9 cellular contexts compared by ENCODE assay signal in the genomic region with DNA sequence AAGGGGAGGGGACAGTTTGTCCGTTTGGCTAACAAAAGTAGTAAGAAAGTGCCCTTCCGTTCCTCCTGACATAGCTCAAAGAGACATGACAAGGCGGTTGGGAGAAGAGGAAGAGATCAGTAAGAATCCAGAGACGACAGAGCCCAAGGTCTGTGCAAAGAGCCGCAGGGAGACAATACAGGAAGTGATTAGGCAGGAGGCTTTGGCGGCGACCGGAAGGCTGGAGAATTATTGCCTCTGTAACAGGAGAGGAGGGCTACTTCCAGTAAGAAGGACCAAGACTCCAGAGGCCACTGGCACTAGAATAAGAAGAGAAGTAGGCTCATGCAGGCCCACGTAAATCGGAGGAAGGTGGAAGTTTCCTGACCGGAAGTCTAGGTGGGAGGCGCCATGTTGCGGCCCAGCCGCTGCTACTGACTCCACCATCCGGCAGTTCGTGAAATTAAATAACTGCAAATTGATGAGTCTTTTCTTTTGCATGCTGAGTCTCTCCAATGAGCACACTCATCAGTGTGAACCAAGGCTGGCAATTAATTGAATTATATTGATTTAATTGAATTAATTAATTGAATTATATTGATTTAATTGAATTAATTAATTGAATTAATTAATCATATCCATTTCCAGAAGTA.
A peak's percentile ranks its signal among the peaks of the same experiment; 100 is the strongest.
DNase-seq lines count a peak whose midpoint lies in the region; ATAC-seq, FAIRE-seq and TF ChIP-seq lines count a peak whose summit lies in the region.
"Had no signal": no experiment of that assay in that cellular context is flagged by ENCODE, and none has a peak within 500 bp of the region (broad histone marks: within the 10 kb centered on the region; RNA-seq: fewer than 3 reads in every experiment).

No MANE protein-coding gene starts in this region.

- no peak overlapping the region for H3K4me2 ChIP-seq in parathyroid adenoma (ENCODE audit: low read length)

- ATAC-seq in central memory CD8-positive, alpha-beta T cell (replicated peaks; ENCODE audit: extremely low read depth, poor library complexity, severe bottlenecking) = no peak
- ATAC-seq in GM21526 (IDR thresholded peaks at IDR 0.05; ENCODE audit: low FRiP score, unreplicated experiment) = no peak

- peaks cover 6% of the 10 kb centered on the region for H3K4me1 Mint-ChIP-seq in central memory CD8-positive, alpha-beta T cell

- H3K27me3 ChIP-seq in parathyroid adenoma (ENCODE audit: control insufficient read depth, insufficient read depth, low read length) = no peaks in the 10 kb centered on the region

- no peaks in the 10 kb centered on the region for H3K9me3 Mint-ChIP-seq in central memory CD8-positive, alpha-beta T cell

- H3K27ac ChIP-seq in parathyroid adenoma = peak overlapping the region; percentile 4

- no peaks in the 10 kb centered on the region for H3K9me3 ChIP-seq in parathyroid adenoma (ENCODE audit: control insufficient read depth, low read length)

- no peak overlapping the region for H3K4me3 ChIP-seq in parathyroid adenoma (ENCODE audit: low read depth, low read length)

- peaks cover 7% of the 10 kb centered on the region for H3K27me3 Mint-ChIP-seq in central memory CD8-positive, alpha-beta T cell

- H3K4me1 ChIP-seq in parathyroid adenoma = no peaks in the 10 kb centered on the region

- no peak overlapping the region for H2AFZ ChIP-seq in parathyroid adenoma

- TF ChIP-seq CTCF in parathyroid adenoma (IDR thresholded peaks at IDR 0.05) = no peak
- TF ChIP-seq CTCF in D721Med (IDR thresholded peaks at IDR 0.05; ENCODE audit: insufficient read depth, missing control alignments) = no peak

- no peak overlapping the region for H3K27ac Mint-ChIP-seq in central memory CD8-positive, alpha-beta T cell (ENCODE audit: low read depth)

- H3K36me3 ChIP-seq in parathyroid adenoma (ENCODE audit: control insufficient read depth, insufficient read depth, low read length) = no peaks in the 10 kb centered on the region

- FAIRE-seq in D721Med (lab: Jason Lieb, UNC) = no peak
- FAIRE-seq: G401.6 had no signal

- peak overlapping the region; percentile 23 for H3K4me3 Mint-ChIP-seq in central memory CD8-positive, alpha-beta T cell

- no peaks in the 10 kb centered on the region for H3K79me2 ChIP-seq in parathyroid adenoma

- H3K9ac ChIP-seq in parathyroid adenoma = no peak overlapping the region

- DNase-seq in ELF-1 (ENCODE audit: low read depth, low spot score) (peak; percentile 34), SKM-1 (lab: John Stamatoyannopoulos, UW; ENCODE audit: unreplicated experiment) (peak; percentile 97), iPS-NIHi7 (ENCODE audit: extremely low spot score) (no peak), SIG-M5 treated with dmso at 0.1 percent for 504 hours (lab: John Stamatoyannopoulos, UW; ENCODE audit: unreplicated experiment) (no peak), D721Med (ENCODE audit: insufficient read length, low spot score) (no peak)
- no peak for DNase-seq in central memory CD8-positive, alpha-beta T cell (ENCODE audit: low spot score in 2 of 2)

- H3K36me3 Mint-ChIP-seq in central memory CD8-positive, alpha-beta T cell (ENCODE audit: insufficient read depth) = peaks cover 5% of the 10 kb centered on the region

Comparison
In these comparisons a context has a peak if more than half of its experiments do, and no peak if none do; other contexts are left out.
1. DNase-seq: peak in ELF-1 (single experiment) and SKM-1 (single experiment); none in central memory CD8-positive, alpha-beta T cell (0 of 2), iPS-NIHi7 (single experiment), SIG-M5 treated with dmso at 0.1 percent for 504 hours (single experiment) and D721Med (single experiment).